8 cellular contexts compared by ENCODE assay signal in the genomic region with DNA sequence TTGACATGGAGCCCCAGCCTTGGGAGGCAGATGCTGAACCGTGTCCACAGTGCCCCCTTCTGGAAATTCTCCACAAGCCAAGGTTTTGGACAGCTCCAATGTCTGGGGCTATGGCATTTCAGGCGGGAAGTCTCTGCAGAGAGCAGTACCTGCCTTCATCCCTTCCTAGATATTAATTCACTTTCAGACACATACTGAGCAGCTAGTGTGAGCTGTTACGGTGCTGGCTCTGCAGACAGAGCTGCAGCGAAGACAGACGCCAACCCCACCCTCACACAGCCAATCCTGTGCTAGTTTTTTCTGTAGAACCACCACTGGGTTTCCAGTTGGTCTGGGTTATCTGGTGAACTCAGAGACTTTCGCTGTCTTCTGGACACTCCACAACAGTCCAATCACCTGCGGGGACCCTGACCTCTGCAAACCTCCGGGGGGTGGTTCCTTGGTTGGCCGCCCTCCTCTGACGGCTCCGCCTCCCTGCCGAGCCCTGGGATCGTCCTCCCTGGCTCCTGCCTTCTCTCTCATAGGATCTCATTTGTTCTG. TPM values are rescaled to one million over a fixed set of nuclear protein-coding genes. Genes with fewer than 3 reads are reported as not detected.
DNase-seq lines count a peak whose midpoint lies in the region; ATAC-seq and TF ChIP-seq lines count a peak whose summit lies in the region.

No MANE protein-coding gene starts in this region.

- H3K4me3 ChIP-seq in heart left ventricle: no peak overlapping the region

- TF ChIP-seq CTCF in heart left ventricle (IDR thresholded peaks at IDR 0.05): peak; percentile 34 to 69 (median 55)

- peaks cover 6% of the 10 kb centered on the region for H3K4me1 Mint-ChIP-seq in activated naive CD8-positive, alpha-beta T cell treated with anti-CD3 and anti-CD28 coated beads for 36 hours

- no peaks in the 10 kb centered on the region for H3K9me3 Mint-ChIP-seq in activated naive CD8-positive, alpha-beta T cell treated with anti-CD3 and anti-CD28 coated beads for 36 hours

- peaks cover 0 to 15% (median 13%) of the 10 kb centered on the region in 9 donors for H3K36me3 ChIP-seq in heart left ventricle

- ATAC-seq in heart left ventricle (peak; percentile 49 to 86 (median 78)), HG03565 (IDR thresholded peaks at IDR 0.05; ENCODE audit: unreplicated experiment) (no peak), GM19397 (IDR thresholded peaks at IDR 0.05; ENCODE audit: unreplicated experiment) (no peak)

- H3K27ac ChIP-seq in heart left ventricle: no peak overlapping the region

- H3K4me3 Mint-ChIP-seq in activated naive CD8-positive, alpha-beta T cell treated with anti-CD3 and anti-CD28 coated beads for 36 hours: no peak overlapping the region

- DNase-seq in DMS79 treated with DMSO at 0.1 percent for 48 hours (lab: John Stamatoyannopoulos, UW) (peak; percentile 60), M059J (ENCODE audit: low read depth) (peak; percentile 62), SKM-1 (lab: John Stamatoyannopoulos, UW; ENCODE audit: unreplicated experiment) (peak; percentile 55), heart left ventricle (peak in 1 of 5 donors; percentile 60), renal cortical epithelial cell (ENCODE audit: low read depth) (peak; percentile 59)
- DNase-seq in activated naive CD8-positive, alpha-beta T cell treated with anti-CD3 and anti-CD28 coated beads for 36 hours: peak; percentile 70

- peaks cover 0 to 6% (median 0%) of the 10 kb centered on the region in 12 donors for H3K4me1 ChIP-seq in heart left ventricle

- no peaks in the 10 kb centered on the region for H3K9me3 ChIP-seq in heart left ventricle

- intact Hi-C loops in heart left ventricle (cut with DNase I): loop anchor here in 4 of 10 donors (5.0 to 10.0 kb wide), 3 partner anchors 64 to 254 kb away; partner anchors contain the start of genes TUBGCP6 (in 2 of the 4) and HDAC10 (in 1 of the 4)

- no peaks in the 10 kb centered on the region for H3K27me3 Mint-ChIP-seq in activated naive CD8-positive, alpha-beta T cell treated with anti-CD3 and anti-CD28 coated beads for 36 hours

- no peak for TF ChIP-seq POLR2A in heart left ventricle (IDR thresholded peaks at IDR 0.05)

- H3K27me3 ChIP-seq in heart left ventricle: no peaks in the 10 kb centered on the region

- H3K36me3 Mint-ChIP-seq in activated naive CD8-positive, alpha-beta T cell treated with anti-CD3 and anti-CD28 coated beads for 36 hours: peaks cover 2% of the 10 kb centered on the region

- 7 to 24% (median 17%) methylated on average over 9 to 13 of the region's 13 CpGs for WGBS in heart left ventricle, 4 donors

- H3K27ac Mint-ChIP-seq in activated naive CD8-positive, alpha-beta T cell treated with anti-CD3 and anti-CD28 coated beads for 36 hours: no peak overlapping the region

RNA-seq across cellular contexts. Expression of gene LMF2, which starts 9.1 kb away (rescaled TPM):
- total RNA-seq in M059J (2014; rRNA removed; shearing (Covaris generic)): 31.2 and 59.8 TPM in 2 replicates
- total RNA-seq in activated naive CD8-positive, alpha-beta T cell treated with anti-CD3 and anti-CD28 coated beads for 36 hours: 10 to 100 TPM; 59.3 to 62.6 TPM
- total RNA-seq in heart left ventricle: 10 to 100 TPM; 20.9 to 46.5 (median 32.1) TPM
- polyA plus RNA-seq in heart left ventricle: 10 to 100 TPM; 22.6 to 34.8 TPM
- total RNA-seq in renal cortical epithelial cell: 26.6 and 48.4 TPM in 2 replicates

RNA-seq across cellular contexts. Expression of gene NCAPH2, which starts 9.6 kb away (rescaled TPM):
- 46.8 and 50.9 TPM in 2 replicates for total RNA-seq in M059J (2014; rRNA removed; shearing (Covaris generic))
- 100 to 1,000 TPM; 143 to 152 TPM for total RNA-seq in activated naive CD8-positive, alpha-beta T cell treated with anti-CD3 and anti-CD28 coated beads for 36 hours
- total RNA-seq in heart left ventricle: 10 to 100 TPM; 24.7 to 34.5 (median 27.9) TPM
- 10 to 100 TPM; 33.9 to 43.3 TPM for polyA plus RNA-seq in heart left ventricle
- 16.7 and 24.7 TPM in 2 replicates for total RNA-seq in renal cortical epithelial cell

RNA-seq across cellular contexts. Expression of gene MIOX, which starts 11.7 kb away (rescaled TPM):
- total RNA-seq in M059J (2014; rRNA removed; shearing (Covaris generic)): not detected in 2 replicates
- total RNA-seq in activated naive CD8-positive, alpha-beta T cell treated with anti-CD3 and anti-CD28 coated beads for 36 hours: under 1 TPM in 1 of 2 experiments, not detected in 1; 0.29 TPM
- not detected for total RNA-seq in heart left ventricle
- not detected for polyA plus RNA-seq in heart left ventricle
- 0.10 and 1.7 TPM in 2 replicates for total RNA-seq in renal cortical epithelial cell

RNA-seq across cellular contexts. Expression of gene ADM2, which starts 17.0 kb away (rescaled TPM):
- total RNA-seq in M059J (2014; rRNA removed; shearing (Covaris generic)): 0.15 TPM in 1 of 2 replicates, not detected in the other
- total RNA-seq in activated naive CD8-positive, alpha-beta T cell treated with anti-CD3 and anti-CD28 coated beads for 36 hours: 1 to 10 TPM; 6.7 to 7.5 TPM
- under 1 TPM in 3 of 9 donors, not detected in 6; 0.04 to 0.67 (median 0.19) TPM for total RNA-seq in heart left ventricle
- under 1 TPM in 1 of 2 donors, not detected in 1; 0.22 TPM for polyA plus RNA-seq in heart left ventricle
- 2.3 and 3.4 TPM in 2 replicates for total RNA-seq in renal cortical epithelial cell

RNA-seq across cellular contexts. Expression of gene SBF1, which starts 23.6 kb away (rescaled TPM):
- total RNA-seq in M059J (2014; rRNA removed; shearing (Covaris generic)): 19.6 and 43.6 TPM in 2 replicates
- 100 to 1,000 TPM; 101 to 102 TPM for total RNA-seq in activated naive CD8-positive, alpha-beta T cell treated with anti-CD3 and anti-CD28 coated beads for 36 hours
- total RNA-seq in heart left ventricle (10 to 100 TPM; 44.9 to 91.8 (median 63.2) TPM), renal cortical epithelial cell (51.4 and 68.2 TPM in 2 replicates)
- polyA plus RNA-seq in heart left ventricle: 10 to 100 TPM; 38.2 to 63.8 TPM

Comparison
In these comparisons a context has a peak if more than half of its experiments do, and no peak if none do; other contexts are left out.
1. ATAC-seq: peak in heart left ventricle (4 of 4); none in HG03565 (single experiment) and GM19397 (single experiment).